20 cellular contexts compared by ENCODE assay signal in the genomic region with DNA sequence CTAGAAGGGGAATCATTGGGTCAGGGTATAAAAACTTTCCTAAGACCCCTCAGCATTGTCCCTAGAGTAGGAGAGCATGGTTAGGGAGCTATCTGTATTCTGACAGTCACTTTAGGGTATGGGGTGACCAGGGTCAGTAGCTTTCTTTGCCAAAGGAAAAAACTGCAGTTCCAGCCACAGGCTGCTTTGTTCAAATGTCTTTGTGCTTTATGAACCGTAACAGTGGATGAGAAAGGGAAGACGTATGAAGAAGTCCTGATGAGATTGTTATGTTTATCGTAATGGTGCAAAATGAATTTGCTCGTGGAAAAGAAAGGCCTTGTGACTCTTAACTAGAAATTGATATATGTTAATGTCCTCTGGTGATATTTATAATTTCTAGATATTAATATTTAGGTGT.
"Had no signal": no experiment of that assay in that cellular context is flagged by ENCODE, and none has a peak within 500 bp of the region (broad histone marks: within the 10 kb centered on the region; RNA-seq: fewer than 3 reads in every experiment).

No MANE protein-coding gene starts in this region.

- H3K4me3 ChIP-seq: esophagus muscularis mucosa, gastrocnemius medialis, heart right ventricle, lung, suprapubic skin, tibial artery had no signal

- H3K9me3 Mint-ChIP-seq: effector memory CD8-positive, alpha-beta T cell; naive B cell; nephron had no signal

- H3K27ac ChIP-seq: epithelial cell of prostate, esophagus muscularis mucosa, gastrocnemius medialis, heart right ventricle, neutrophil, suprapubic skin, tibial artery had no signal

- H3K4me1 Mint-ChIP-seq: naive B cell had no signal

- H3K27ac Mint-ChIP-seq: effector memory CD8-positive, alpha-beta T cell had no signal

- ATAC-seq: effector memory CD8-positive, alpha-beta T cell; gastrocnemius medialis; heart right ventricle; left ventricle myocardium superior; right cardiac atrium had no signal

- H3K27me3 ChIP-seq: esophagus muscularis mucosa, gastrocnemius medialis, heart right ventricle, neutrophil, suprapubic skin, tibial artery had no signal

- DNase-seq: effector memory CD8-positive, alpha-beta T cell; gastrocnemius medialis; heart right ventricle; hypothalamus; islet precursor cell; left ventricle myocardium superior; mesenchymal stem cell; naive B cell; posterior cingulate gyrus; right cardiac atrium; small intestine; stimulated activated CD4-positive, alpha-beta T cell treated with anti-CD3 and anti-CD28 coated beads, Interleukin-12 subunit alpha, Interleukin-12 subunit beta, amount 100 ng/mL, for 4 hours; stimulated activated naive CD4-positive, alpha-beta T cell treated with Interleukin-2 at 50 U/mL for 16 hours; tibial artery had no signal

- H3K4me3 Mint-ChIP-seq: effector memory CD8-positive, alpha-beta T cell; naive B cell; nephron had no signal

- H3K9me3 ChIP-seq: esophagus muscularis mucosa, gastrocnemius medialis, heart right ventricle, neutrophil, suprapubic skin, tibial artery had no signal

- H3K27me3 Mint-ChIP-seq: effector memory CD8-positive, alpha-beta T cell; naive B cell had no signal
